In the genomic region with DNA sequence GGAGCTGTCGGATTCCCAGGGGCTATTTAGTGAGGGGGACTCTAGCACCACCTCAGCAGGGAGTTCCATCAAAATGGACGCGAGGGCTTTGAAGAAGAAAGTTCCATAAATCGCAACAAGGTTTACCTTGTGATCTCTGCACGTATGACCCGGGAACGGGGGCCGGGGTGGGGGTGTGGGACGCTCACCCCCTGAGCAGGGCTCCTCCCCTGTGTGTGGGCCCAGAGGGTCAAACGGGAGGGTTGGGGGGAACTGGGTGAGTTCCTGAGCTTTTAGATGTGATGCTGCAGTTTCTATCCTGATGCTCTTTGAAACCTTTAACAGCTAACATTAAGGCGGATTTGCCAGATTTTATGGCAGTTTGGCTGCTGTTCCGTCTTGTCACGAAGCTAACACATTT, we compare ENCODE assay signal across 25 cellular contexts. TPM values are rescaled to one million over a fixed set of nuclear protein-coding genes. Genes with fewer than 3 reads are reported as not detected.
"Had no signal": no experiment of that assay in that cellular context is flagged by ENCODE, and none has a peak within 500 bp of the region (broad histone marks: within the 10 kb centered on the region; RNA-seq: fewer than 3 reads in every experiment).

No MANE protein-coding gene starts in this region.

- H3K9me3 ChIP-seq: esophagus muscularis mucosa, gastroesophageal sphincter, mucosa of descending colon, neutrophil, right atrium auricular region, suprapubic skin, thyroid gland, upper lobe of left lung, vagina had no signal

- H3K4me3 Mint-ChIP-seq: immature natural killer cell; naive thymus-derived CD8-positive, alpha-beta T cell; stimulated activated effector memory CD8-positive, alpha-beta T cell treated with anti-CD3 and anti-CD28 coated beads, Interleukin-12 subunit alpha, Interleukin-12 subunit beta, amount 100 ng/mL, for 72 hours had no signal

- DNase-seq: cortex of kidney; effector CD8-positive, alpha-beta T cell; immature natural killer cell; mammary epithelial cell; naive thymus-derived CD8-positive, alpha-beta T cell; small intestine; stimulated activated CD4-positive, alpha-beta T cell treated with anti-CD3 and anti-CD28 coated beads, Interleukin-2, amount 100 ng/mL, for 48 hours; stimulated activated CD8-positive, alpha-beta memory T cell treated with anti-CD3 and anti-CD28 coated beads, Interleukin-4, amount 100 ng/mL, for 48 hours; stimulated activated naive CD8-positive, alpha-beta T cell treated with anti-CD3 and anti-CD28 coated beads, Interleukin-15, Interleukin-2, amounts not matched to agents 100 U/mL and 50 U/mL, for 24 hours; thyroid gland had no signal

- H3K9me3 Mint-ChIP-seq: immature natural killer cell; naive thymus-derived CD8-positive, alpha-beta T cell; stimulated activated effector memory CD8-positive, alpha-beta T cell treated with anti-CD3 and anti-CD28 coated beads, Interleukin-12 subunit alpha, Interleukin-12 subunit beta, amount 100 ng/mL, for 72 hours had no signal

- H3K27ac Mint-ChIP-seq: immature natural killer cell; stimulated activated effector memory CD8-positive, alpha-beta T cell treated with anti-CD3 and anti-CD28 coated beads, Interleukin-12 subunit alpha, Interleukin-12 subunit beta, amount 100 ng/mL, for 72 hours had no signal

- ATAC-seq: gastroesophageal sphincter; mucosa of descending colon; naive thymus-derived CD8-positive, alpha-beta T cell; stimulated activated effector memory CD8-positive, alpha-beta T cell treated with anti-CD3 and anti-CD28 coated beads, Interleukin-12 subunit alpha, Interleukin-12 subunit beta, amount 100 ng/mL, for 72 hours had no signal

- H3K4me3 ChIP-seq: dorsolateral prefrontal cortex, esophagus muscularis mucosa, gastroesophageal sphincter, mucosa of descending colon, right atrium auricular region, suprapubic skin, thyroid gland, upper lobe of left lung, vagina had no signal

- H3K27ac ChIP-seq: dorsolateral prefrontal cortex, epithelial cell of prostate, esophagus muscularis mucosa, gastroesophageal sphincter, neutrophil, right atrium auricular region, suprapubic skin, thyroid gland, upper lobe of left lung, vagina had no signal

- H3K4me1 Mint-ChIP-seq: immature natural killer cell; naive thymus-derived CD8-positive, alpha-beta T cell; stimulated activated effector memory CD8-positive, alpha-beta T cell treated with anti-CD3 and anti-CD28 coated beads, Interleukin-12 subunit alpha, Interleukin-12 subunit beta, amount 100 ng/mL, for 72 hours had no signal

- H3K36me3 Mint-ChIP-seq: immature natural killer cell; naive thymus-derived CD8-positive, alpha-beta T cell; stimulated activated effector memory CD8-positive, alpha-beta T cell treated with anti-CD3 and anti-CD28 coated beads, Interleukin-12 subunit alpha, Interleukin-12 subunit beta, amount 100 ng/mL, for 72 hours had no signal

- H3K4me1 ChIP-seq: suprapubic skin, vagina had no signal

- H3K36me3 ChIP-seq: esophagus muscularis mucosa, gastroesophageal sphincter, neutrophil, right atrium auricular region, suprapubic skin, thyroid gland, upper lobe of left lung, vagina had no signal

- H3K27me3 ChIP-seq: neutrophil, right atrium auricular region, thyroid gland, upper lobe of left lung, vagina had no signal

RNA-seq across cellular contexts. Expression of gene LRRC14B, which starts 18.9 kb away (rescaled TPM):
- total RNA-seq: esophagus muscularis mucosa; fibroblast of villous mesenchyme; gastroesophageal sphincter; mammary epithelial cell; mucosa of descending colon; naive thymus-derived CD8-positive, alpha-beta T cell; suprapubic skin; thyroid gland; upper lobe of left lung; vagina had no signal
- polyA plus RNA-seq: immature natural killer cell, keratinocyte, liver, mammary epithelial cell, neural cell had no signal
